Comparison of ENCODE assay signal across 8 cellular contexts in the genomic region with DNA sequence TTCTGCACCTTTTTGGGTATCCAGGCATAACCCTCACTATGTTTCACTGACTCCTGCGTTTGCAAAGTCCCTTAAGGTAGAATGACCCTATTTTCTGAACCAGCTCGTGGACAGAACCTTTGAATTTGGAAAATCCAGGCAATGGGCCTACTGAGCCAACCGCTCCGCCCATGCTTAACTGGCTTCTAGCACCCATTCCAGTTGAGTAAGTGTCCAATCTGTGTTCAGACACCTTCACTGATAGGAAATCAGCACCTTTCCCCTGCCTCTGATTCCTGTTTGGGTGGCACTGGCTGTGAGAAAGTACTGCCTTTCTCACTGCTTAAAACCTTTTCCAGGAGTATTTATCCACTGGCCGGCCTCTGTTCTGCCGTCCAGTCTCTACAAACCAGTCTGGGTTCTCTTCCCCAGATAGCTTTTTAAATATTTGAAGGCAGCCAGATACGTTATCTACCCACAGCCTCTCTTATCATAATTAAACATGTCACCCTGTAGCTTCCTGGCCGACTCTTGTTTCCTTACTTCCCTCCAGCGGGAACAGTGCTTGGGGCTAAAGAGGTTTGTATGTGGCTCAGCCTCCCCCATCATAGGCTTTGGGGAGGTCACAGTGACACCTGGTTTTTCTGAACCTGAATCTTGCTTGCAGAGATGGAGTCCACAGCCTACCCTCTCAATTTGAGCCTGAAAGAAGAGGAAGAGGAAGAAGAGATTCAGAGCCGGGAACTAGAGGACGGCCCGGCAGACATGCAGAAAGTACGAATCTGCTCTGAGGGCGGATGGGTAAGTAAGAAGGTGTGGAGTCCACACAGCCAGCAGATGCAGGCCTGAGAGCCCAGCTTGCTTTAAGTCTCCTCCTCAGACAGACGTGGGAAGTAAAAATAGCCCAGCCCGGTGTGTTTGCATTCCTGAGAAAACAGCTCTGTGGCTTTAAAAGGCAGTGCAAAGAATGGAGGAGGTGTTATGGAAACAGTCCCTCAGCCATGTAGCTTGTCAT. TPM values are rescaled to one million over a fixed set of nuclear protein-coding genes. Genes with fewer than 3 reads are reported as not detected.
A peak's percentile ranks its signal among the peaks of the same experiment; 100 is the strongest.
DNase-seq lines count a peak whose midpoint lies in the region; ATAC-seq and TF ChIP-seq lines count a peak whose summit lies in the region.

No MANE protein-coding gene starts in this region.

- H3K27me3 ChIP-seq in left ventricle myocardium inferior (ENCODE audit: low read depth), result no peaks in the 10 kb centered on the region

- POLR2A ChIA-PET in activated CD8-positive, alpha-beta T cell treated with anti-CD3 and anti-CD28 coated beads for 36 hours (lab: Charles Lee), result interaction anchor here (1.0 to 3.1 kb wide), 5 partner anchors 11 to 35 kb away, joined by 5 to 19 read pairs (median 6); a partner anchor contains a TSS

- H3K9me3 Mint-ChIP-seq in T-helper 1 cell treated with Interleukin-12 subunit alpha and Interleukin-12 subunit beta and Interleukin-4 antibody, amounts not matched to agents 30 μg/mL and 1 μg/mL, for 36 hours, result no peaks in the 10 kb centered on the region
- no peaks in the 10 kb centered on the region for H3K9me3 Mint-ChIP-seq in activated CD8-positive, alpha-beta T cell treated with anti-CD3 and anti-CD28 coated beads for 36 hours

- no peaks in the 10 kb centered on the region for H3K27me3 Mint-ChIP-seq in T-helper 1 cell treated with Interleukin-12 subunit alpha and Interleukin-12 subunit beta and Interleukin-4 antibody, amounts not matched to agents 30 μg/mL and 1 μg/mL, for 36 hours (ENCODE audit: low read depth)
- no peaks in the 10 kb centered on the region for H3K27me3 Mint-ChIP-seq in activated CD8-positive, alpha-beta T cell treated with anti-CD3 and anti-CD28 coated beads for 36 hours

- peaks cover 35% of the 10 kb centered on the region for H3K4me1 Mint-ChIP-seq in T-helper 1 cell treated with Interleukin-12 subunit alpha and Interleukin-12 subunit beta and Interleukin-4 antibody, amounts not matched to agents 30 μg/mL and 1 μg/mL, for 36 hours (ENCODE audit: low read depth)
- peaks cover 53% of the 10 kb centered on the region for H3K4me1 Mint-ChIP-seq in activated CD8-positive, alpha-beta T cell treated with anti-CD3 and anti-CD28 coated beads for 36 hours (ENCODE audit: low read depth)

- H3K4me3 Mint-ChIP-seq in T-helper 1 cell treated with Interleukin-12 subunit alpha and Interleukin-12 subunit beta and Interleukin-4 antibody, amounts not matched to agents 30 μg/mL and 1 μg/mL, for 36 hours, result peak overlapping the region; percentile 84
- peak overlapping the region; percentile 83 for H3K4me3 Mint-ChIP-seq in activated CD8-positive, alpha-beta T cell treated with anti-CD3 and anti-CD28 coated beads for 36 hours

- intact Hi-C loops in activated CD8-positive, alpha-beta T cell treated with anti-CD3 and anti-CD28 coated beads for 36 hours (cut with micrococcal nuclease), result loop anchor here (5.0 kb wide), 1 partner anchor 37 kb away; a partner anchor contains a TSS
- intact Hi-C loops in left ventricle myocardium inferior (cut with micrococcal nuclease), result no loop called here

- ATAC-seq in activated CD8-positive, alpha-beta T cell treated with anti-CD3 and anti-CD28 coated beads for 36 hours, result no peak

- H3K36me3 ChIP-seq in left ventricle myocardium inferior, result peaks cover 36% of the 10 kb centered on the region

- peaks cover 72% of the 10 kb centered on the region for H3K4me1 ChIP-seq in left ventricle myocardium inferior

- H3K36me3 Mint-ChIP-seq in T-helper 1 cell treated with Interleukin-12 subunit alpha and Interleukin-12 subunit beta and Interleukin-4 antibody, amounts not matched to agents 30 μg/mL and 1 μg/mL, for 36 hours (ENCODE audit: low read depth), result peaks cover 36% of the 10 kb centered on the region
- H3K36me3 Mint-ChIP-seq in activated CD8-positive, alpha-beta T cell treated with anti-CD3 and anti-CD28 coated beads for 36 hours (ENCODE audit: low read depth), result peaks cover 28% of the 10 kb centered on the region

- no peaks in the 10 kb centered on the region for H3K9me3 ChIP-seq in left ventricle myocardium inferior (replicated peaks)

- peak overlapping the region; percentile 82 for H3K4me3 ChIP-seq in left ventricle myocardium inferior

- H3K27ac Mint-ChIP-seq in T-helper 1 cell treated with Interleukin-12 subunit alpha and Interleukin-12 subunit beta and Interleukin-4 antibody, amounts not matched to agents 30 μg/mL and 1 μg/mL, for 36 hours, result peak overlapping the region; percentile 70
- peak overlapping the region; percentile 83 for H3K27ac Mint-ChIP-seq in activated CD8-positive, alpha-beta T cell treated with anti-CD3 and anti-CD28 coated beads for 36 hours

- CTCF ChIA-PET in activated CD8-positive, alpha-beta T cell treated with anti-CD3 and anti-CD28 coated beads for 36 hours (lab: Charles Lee), result interaction anchor here (2.2 kb wide), 1 partner anchor 219 kb away, joined by 7 read pairs; no protein-coding TSS in a partner anchor

- TF ChIP-seq CTCF in activated CD8-positive, alpha-beta T cell treated with anti-CD3 and anti-CD28 coated beads for 36 hours (IDR thresholded peaks at IDR 0.05), result no peak
- no peak for TF ChIP-seq CTCF in left ventricle myocardium inferior (IDR thresholded peaks at IDR 0.05; ENCODE audit: borderline replicate concordance)

- no peak for DNase-seq in T-helper 1 cell
- DNase-seq in activated CD8-positive, alpha-beta T cell treated with anti-CD3 and anti-CD28 coated beads for 36 hours, result no peak
- DNase-seq in left ventricle myocardium inferior, result no peak
- DNase-seq in renal cortical epithelial cell (ENCODE audit: low read depth), result peak; percentile 39
- DNase-seq in activated gamma-delta T cell treated with Interleukin-2 at 50 U/mL for 16 hours, result no peak
- DNase-seq in globus pallidus (ENCODE audit: low spot score), result no peak
- DNase-seq in DMS153 treated with DMSO at 0.1 percent for 48 hours (lab: John Stamatoyannopoulos, UW; ENCODE audit: unreplicated experiment), result no peak

- H3K27ac ChIP-seq in left ventricle myocardium inferior (replicated peaks), result peak overlapping the region; percentile 96

RNA-seq across cellular contexts. Expression of a gene that starts 1.3 kb away (rescaled TPM):
- total RNA-seq in activated CD8-positive, alpha-beta T cell treated with anti-CD3 and anti-CD28 coated beads for 36 hours, result 10 to 100 TPM; 33.6 to 34.4 TPM
- total RNA-seq in left ventricle myocardium inferior (14.1 TPM), renal cortical epithelial cell (33.2 and 33.9 TPM in 2 replicates)

RNA-seq across cellular contexts. Expression of a gene that starts 35.5 kb away (rescaled TPM):
- 10 to 100 TPM; 14.3 to 15.7 TPM for total RNA-seq in activated CD8-positive, alpha-beta T cell treated with anti-CD3 and anti-CD28 coated beads for 36 hours
- total RNA-seq in left ventricle myocardium inferior (10.2 TPM), renal cortical epithelial cell (21.1 and 22.9 TPM in 2 replicates)
